23 cellular contexts compared by ENCODE assay signal in genomic region chr11:27008811-27009535, GRCh38. TPM values are rescaled to one million over a fixed set of nuclear protein-coding genes. Genes with fewer than 3 reads are reported as not detected.
"Had no signal": no experiment of that assay in that cellular context is flagged by ENCODE, and none has a peak within 500 bp of the region (broad histone marks: within the 10 kb centered on the region; RNA-seq: fewer than 3 reads in every experiment).

No MANE protein-coding gene starts in this region.

- H3K27ac ChIP-seq: lower lobe of right lung, parathyroid adenoma, right lobe of liver, tibial artery had no signal

- H3K4me1 ChIP-seq: parathyroid adenoma, right lobe of liver had no signal

- ATAC-seq: left lobe of liver; lower lobe of right lung; right lobe of liver; stimulated activated effector memory CD8-positive, alpha-beta T cell treated with anti-CD3 and anti-CD28 coated beads, Interleukin-12 subunit alpha, Interleukin-12 subunit beta, amount 100 ng/mL, for 72 hours; stimulated activated naive CD8-positive, alpha-beta T cell treated with anti-CD3 and anti-CD28 coated beads, Interleukin-15, amount 100 ng/mL, for 72 hours had no signal

- H2AFZ ChIP-seq: parathyroid adenoma had no signal

- DNase-seq: activated CD4-positive, alpha-beta memory T cell treated with anti-CD3 and anti-CD28 coated beads, Interleukin-2, amount 10 ng/mL, durations not matched to agents 7 days and 5 days; activated CD4-positive, alpha-beta T cell treated with anti-CD3 and anti-CD28 coated beads, Interleukin-2, amount 10 ng/mL, durations not matched to agents 24 days and 14 days; activated effector memory CD4-positive, alpha-beta T cell treated with anti-CD3 and anti-CD28 coated beads, Interleukin-2, amount 50 U/mL, for 16 hours; activated naive CD4-positive, alpha-beta T cell treated with anti-CD3 and anti-CD28 coated beads, Interleukin-2, amount 10 ng/mL, durations not matched to agents 7 days and 5 days; central memory CD4-positive, alpha-beta T cell; effector memory CD4-positive, alpha-beta T cell; head of caudate nucleus; hypothalamus; lower lobe of right lung; naive B cell; nucleus accumbens; right lobe of liver; small intestine; stimulated activated CD4-positive, alpha-beta T cell treated with anti-CD3 and anti-CD28 coated beads, Interleukin-2, amount 100 ng/mL, for 24 hours; stimulated activated naive CD8-positive, alpha-beta T cell treated with anti-CD3 and anti-CD28 coated beads, Interleukin-15, amount 100 ng/mL, for 72 hours; tibial artery had no signal

- H3K27me3 ChIP-seq: right lobe of liver, tibial artery had no signal

- H3K36me3 ChIP-seq: lower lobe of right lung, right lobe of liver, tibial artery had no signal

- H3K4me3 ChIP-seq: lower lobe of right lung, right lobe of liver, tibial artery had no signal

- H3K9me3 ChIP-seq: lower lobe of right lung, right lobe of liver, tibial artery had no signal

- H3K79me2 ChIP-seq: parathyroid adenoma had no signal

RNA-seq across cellular contexts. Expression of gene FIBIN, which starts 15.1 kb away (rescaled TPM):
- total RNA-seq: activated CD4-positive, alpha-beta memory T cell treated with anti-CD3 and anti-CD28 coated beads, Interleukin-2, amount 10 ng/mL, durations not matched to agents 7 days and 5 days; activated CD4-positive, alpha-beta T cell treated with anti-CD3 and anti-CD28 coated beads, Interleukin-2, amount 10 ng/mL, durations not matched to agents 24 days and 14 days; dermis microvascular lymphatic vessel endothelial cell; endothelial cell of umbilical vein; T-helper 2 cell treated with Interferon-gamma antibody and Interleukin-4, amounts not matched to agents 100 ng/mL and 5 ng/mL, for 36 hours had no signal

RNA-seq across cellular contexts. Expression of gene BBOX1, which starts 31.6 kb away (rescaled TPM):
- total RNA-seq: activated CD4-positive, alpha-beta memory T cell treated with anti-CD3 and anti-CD28 coated beads, Interleukin-2, amount 10 ng/mL, durations not matched to agents 7 days and 5 days; activated CD4-positive, alpha-beta T cell treated with anti-CD3 and anti-CD28 coated beads, Interleukin-2, amount 10 ng/mL, durations not matched to agents 24 days and 14 days; dermis microvascular lymphatic vessel endothelial cell; endothelial cell of umbilical vein; fibroblast of lung; T-helper 2 cell treated with Interferon-gamma antibody and Interleukin-4, amounts not matched to agents 100 ng/mL and 5 ng/mL, for 36 hours had no signal
